Comparison of ENCODE assay signal across 1 cellular context in genomic region chr11:47261291-47261800, GRCh38.
TF ChIP-seq lines count a peak whose summit lies in the region.

No MANE protein-coding gene starts in this region.

TF ChIP-seq in GM23338, 12 proteins besides CTCF, POLR2A, EP300 and RAD21 (continued from another document):
- TF ChIP-seq ETS1 (IDR thresholded peaks at IDR 0.05) (no peak), ZNF331 (CRISPR knock-in tag; IDR thresholded peaks at IDR 0.05; ENCODE audit: low read depth) (no peak), ZNF462 (CRISPR knock-in tag; IDR thresholded peaks at IDR 0.05) (no peak), POLR2AphosphoS5 (IDR thresholded peaks at IDR 0.05; ENCODE audit: low read depth) (no peak), JUNB (IDR thresholded peaks at IDR 0.05; ENCODE audit: unreplicated experiment) (no peak)
- TF ChIP-seq, protein P1, sequence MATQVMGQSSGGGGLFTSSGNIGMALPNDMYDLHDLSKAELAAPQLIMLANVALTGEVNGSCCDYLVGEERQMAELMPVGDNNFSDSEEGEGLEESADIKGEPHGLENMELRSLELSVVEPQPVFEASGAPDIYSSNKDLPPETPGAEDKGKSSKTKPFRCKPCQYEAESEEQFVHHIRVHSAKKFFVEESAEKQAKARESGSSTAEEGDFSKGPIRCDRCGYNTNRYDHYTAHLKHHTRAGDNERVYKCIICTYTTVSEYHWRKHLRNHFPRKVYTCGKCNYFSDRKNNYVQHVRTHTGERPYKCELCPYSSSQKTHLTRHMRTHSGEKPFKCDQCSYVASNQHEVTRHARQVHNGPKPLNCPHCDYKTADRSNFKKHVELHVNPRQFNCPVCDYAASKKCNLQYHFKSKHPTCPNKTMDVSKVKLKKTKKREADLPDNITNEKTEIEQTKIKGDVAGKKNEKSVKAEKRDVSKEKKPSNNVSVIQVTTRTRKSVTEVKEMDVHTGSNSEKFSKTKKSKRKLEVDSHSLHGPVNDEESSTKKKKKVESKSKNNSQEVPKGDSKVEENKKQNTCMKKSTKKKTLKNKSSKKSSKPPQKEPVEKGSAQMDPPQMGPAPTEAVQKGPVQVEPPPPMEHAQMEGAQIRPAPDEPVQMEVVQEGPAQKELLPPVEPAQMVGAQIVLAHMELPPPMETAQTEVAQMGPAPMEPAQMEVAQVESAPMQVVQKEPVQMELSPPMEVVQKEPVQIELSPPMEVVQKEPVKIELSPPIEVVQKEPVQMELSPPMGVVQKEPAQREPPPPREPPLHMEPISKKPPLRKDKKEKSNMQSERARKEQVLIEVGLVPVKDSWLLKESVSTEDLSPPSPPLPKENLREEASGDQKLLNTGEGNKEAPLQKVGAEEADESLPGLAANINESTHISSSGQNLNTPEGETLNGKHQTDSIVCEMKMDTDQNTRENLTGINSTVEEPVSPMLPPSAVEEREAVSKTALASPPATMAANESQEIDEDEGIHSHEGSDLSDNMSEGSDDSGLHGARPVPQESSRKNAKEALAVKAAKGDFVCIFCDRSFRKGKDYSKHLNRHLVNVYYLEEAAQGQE (IDR thresholded peaks at IDR 0.05; ENCODE audit: unreplicated experiment) = no peak
